In genomic region chr20:10434467-10434831, GRCh38 we compare ENCODE assay signal across 8 cellular contexts. TPM values are rescaled to one million over a fixed set of nuclear protein-coding genes. Genes with fewer than 3 reads are reported as not detected.
DNase-seq lines count a peak whose midpoint lies in the region; ATAC-seq and TF ChIP-seq lines count a peak whose summit lies in the region.

No MANE protein-coding gene starts in this region.

- TF ChIP-seq CTCF in DOHH2 (IDR thresholded peaks at IDR 0.05; ENCODE audit: low read depth, low read length, poor library complexity, severe bottlenecking) (no peak), GM23338 (conservative IDR thresholded peaks at IDR 0.05; ENCODE audit: low read depth in 2 of 2) (no peak), RWPE1 (conservative IDR thresholded peaks at IDR 0.05; ENCODE audit: low read depth) (no peak), nephron (IDR thresholded peaks at IDR 0.05; ENCODE audit: unreplicated experiment in 3 of 3) (no peak)

- DNase-seq in GM23338 (ENCODE audit: low spot score) (peak; percentile 99), LHCN-M2 (ENCODE audit: low read depth) (peak; percentile 99), RWPE1 (ENCODE audit: low spot score) (peak; percentile 93), fibroblast of the conjunctiva (ENCODE audit: low read depth) (peak; percentile 96)
- peak; percentile 62 for DNase-seq in activated T-helper 9 cell treated with anti-CD3 and anti-CD28 coated beads, Interleukin-2, amount 50 U/mL, for 16 hours (ENCODE audit: low read depth)
- peak; percentile 75 for DNase-seq in stimulated activated naive CD8-positive, alpha-beta T cell treated with anti-CD3 and anti-CD28 coated beads, Interleukin-15, Interleukin-2, amounts not matched to agents 100 U/mL and 50 U/mL, for 24 hours

- H3K9me3 Mint-ChIP-seq in GM23338 (no peaks in the 10 kb centered on the region), nephron (no peaks in the 10 kb centered on the region)

- peak overlapping the region; percentile 90 for H3K4me3 ChIP-seq in DOHH2 (ENCODE audit: low read length)
- peak overlapping the region; percentile 58 for H3K4me3 ChIP-seq in GM23338

- H3K9me2 ChIP-seq in DOHH2 (replicated peaks; ENCODE audit: control insufficient read depth, low read length) (no peaks in the 10 kb centered on the region), GM23338 (ENCODE audit: insufficient read depth) (no peaks in the 10 kb centered on the region)

- peak; percentile 73 for ATAC-seq in GM23338
- ATAC-seq in stimulated activated naive CD8-positive, alpha-beta T cell treated with anti-CD3 and anti-CD28 coated beads, Interleukin-15, Interleukin-2, amounts not matched to agents 100 U/mL and 50 U/mL, for 24 hours = peak; percentile 41

- H3K27ac Mint-ChIP-seq in GM23338 = peak overlapping the region; percentile 97
- peak overlapping the region; percentile 96 to 98 (median 96) for H3K27ac Mint-ChIP-seq in nephron

- H3K27me3 ChIP-seq in DOHH2 (ENCODE audit: control insufficient read depth, low read length) (no peaks in the 10 kb centered on the region), GM23338 (ENCODE audit: insufficient read depth) (no peaks in the 10 kb centered on the region)

- CTCF ChIA-PET in RWPE1 (lab: Yijun Ruan, JAX) = interaction anchor here (0.6 to 0.9 kb wide), 2 partner anchors 221 to 237 kb away, joined by 3 read pairs; no protein-coding TSS in a partner anchor

- peak overlapping the region; percentile 72; the same call in 1 of the 2 replicates for H2AFZ ChIP-seq in GM23338

- no peaks in the 10 kb centered on the region for H3K9me3 ChIP-seq in DOHH2 (ENCODE audit: control insufficient read depth, insufficient read depth, low read length)

- H3K27me3 Mint-ChIP-seq in GM23338 (ENCODE audit: insufficient read depth, low read depth, poor library complexity) (peaks cover 14% of the 10 kb centered on the region), nephron (ENCODE audit: low read depth) (no peaks in the 10 kb centered on the region)

- H3K4me1 Mint-ChIP-seq in GM23338 (peaks cover 24% of the 10 kb centered on the region), nephron (peaks cover 27% of the 10 kb centered on the region)

- POLR2A ChIA-PET in RWPE1 (lab: Yijun Ruan, JAX; ENCODE audit: low non-redundant PET) = interaction anchor here (0.6 kb wide), 1 partner anchor 195 kb away, joined by 3 read pairs; no protein-coding TSS in a partner anchor

- peaks cover 88% of the 10 kb centered on the region for H3K79me2 ChIP-seq in DOHH2 (ENCODE audit: control insufficient read depth, low read length)
- H3K79me2 ChIP-seq in GM23338 (replicated peaks; ENCODE audit: insufficient read depth) = peaks cover 77% of the 10 kb centered on the region

- peaks cover 44% of the 10 kb centered on the region for H3K4me1 ChIP-seq in DOHH2 (ENCODE audit: control insufficient read depth, low read length)
- peaks cover 17% of the 10 kb centered on the region for H3K4me1 ChIP-seq in GM23338 (ENCODE audit: insufficient read depth)

- H4K20me1 ChIP-seq in DOHH2 (ENCODE audit: control insufficient read depth, insufficient read depth, low read depth, low read length) (no peaks in the 10 kb centered on the region; the same call in 1 of the 2 replicates), GM23338 (replicated peaks; ENCODE audit: insufficient read depth) (peaks cover 2% of the 10 kb centered on the region; the same call in 1 of the 2 replicates)

- peaks cover 4% of the 10 kb centered on the region; the same call in 1 of the 2 replicates for H3F3A ChIP-seq in DOHH2 (ENCODE audit: control insufficient read depth, insufficient read depth)
- H3F3A ChIP-seq in GM23338 (replicated peaks; ENCODE audit: low read depth) = no peaks in the 10 kb centered on the region

- H3K4me2 ChIP-seq in DOHH2 (ENCODE audit: low read length) = peak overlapping the region; percentile 91
- H3K4me2 ChIP-seq in GM23338 = peak overlapping the region; percentile 79

- H3K4me3 Mint-ChIP-seq in GM23338 (peak overlapping the region; percentile 94), nephron (peak overlapping the region; percentile 91 to 95 (median 92))

- H3K27ac ChIP-seq in DOHH2 (ENCODE audit: low read depth, low read length) (peak overlapping the region; percentile 91), GM23338 (ENCODE audit: low read depth) (peak overlapping the region; percentile 97), RWPE1 (peak overlapping the region; percentile 97)

- H3K36me3 Mint-ChIP-seq in GM23338 (ENCODE audit: low read depth) = peaks cover 10% of the 10 kb centered on the region; the same call in 1 of the 3 replicates
- no peaks in the 10 kb centered on the region for H3K36me3 Mint-ChIP-seq in nephron (ENCODE audit: low read depth)

- H3K36me3 ChIP-seq in DOHH2 (ENCODE audit: control insufficient read depth, low read length) (peaks cover 29% of the 10 kb centered on the region), GM23338 (ENCODE audit: insufficient read depth) (no peaks in the 10 kb centered on the region)

TF ChIP-seq in GM23338, 12 proteins besides CTCF, POLR2A, EP300 and RAD21:
- TF ChIP-seq ZNF114 (CRISPR knock-in tag; IDR thresholded peaks at IDR 0.05) (no peak), POLR2AphosphoS5 (IDR thresholded peaks at IDR 0.05; ENCODE audit: low read depth) (peak; percentile 79)

RNA-seq across cellular contexts. Expression of gene MKKS, which starts 0.4 kb away (rescaled TPM):
- total RNA-seq in GM23338 (2014; rRNA removed; shearing (Covaris generic)) = 16.7 and 21.4 TPM in 2 replicates
- polyA plus RNA-seq in GM23338 (2016; fragmentation: Nextera tagmentation; extraction: Ambion mirVana) = 13.4 and 13.5 TPM in 2 replicates
- 10.6 and 12.6 TPM in 2 replicates for total RNA-seq in LHCN-M2 (2014; rRNA removed)
- polyA plus RNA-seq in LHCN-M2 (2012) = 6.1 TPM

RNA-seq across cellular contexts. Expression of gene SLX4IP, which starts 0.7 kb away (rescaled TPM):
- total RNA-seq in GM23338 (2014; rRNA removed; shearing (Covaris generic)) = 7.9 and 9.8 TPM in 2 replicates
- 6.5 and 9.1 TPM in 2 replicates for polyA plus RNA-seq in GM23338 (2016; fragmentation: Nextera tagmentation; extraction: Ambion mirVana)
- 6.3 and 7.0 TPM in 2 replicates for total RNA-seq in LHCN-M2 (2014; rRNA removed)
- 1.4 TPM for polyA plus RNA-seq in LHCN-M2 (2012)

Comparison
In these comparisons a context has a peak if more than half of its experiments do, and no peak if none do; other contexts are left out.
1. Peak in every context shown above with its lines: DNase-seq, ATAC-seq, H3K4me3 ChIP-seq and H3K27ac ChIP-seq.